Comparison of ENCODE assay signal across 1 cellular context in the genomic region with DNA sequence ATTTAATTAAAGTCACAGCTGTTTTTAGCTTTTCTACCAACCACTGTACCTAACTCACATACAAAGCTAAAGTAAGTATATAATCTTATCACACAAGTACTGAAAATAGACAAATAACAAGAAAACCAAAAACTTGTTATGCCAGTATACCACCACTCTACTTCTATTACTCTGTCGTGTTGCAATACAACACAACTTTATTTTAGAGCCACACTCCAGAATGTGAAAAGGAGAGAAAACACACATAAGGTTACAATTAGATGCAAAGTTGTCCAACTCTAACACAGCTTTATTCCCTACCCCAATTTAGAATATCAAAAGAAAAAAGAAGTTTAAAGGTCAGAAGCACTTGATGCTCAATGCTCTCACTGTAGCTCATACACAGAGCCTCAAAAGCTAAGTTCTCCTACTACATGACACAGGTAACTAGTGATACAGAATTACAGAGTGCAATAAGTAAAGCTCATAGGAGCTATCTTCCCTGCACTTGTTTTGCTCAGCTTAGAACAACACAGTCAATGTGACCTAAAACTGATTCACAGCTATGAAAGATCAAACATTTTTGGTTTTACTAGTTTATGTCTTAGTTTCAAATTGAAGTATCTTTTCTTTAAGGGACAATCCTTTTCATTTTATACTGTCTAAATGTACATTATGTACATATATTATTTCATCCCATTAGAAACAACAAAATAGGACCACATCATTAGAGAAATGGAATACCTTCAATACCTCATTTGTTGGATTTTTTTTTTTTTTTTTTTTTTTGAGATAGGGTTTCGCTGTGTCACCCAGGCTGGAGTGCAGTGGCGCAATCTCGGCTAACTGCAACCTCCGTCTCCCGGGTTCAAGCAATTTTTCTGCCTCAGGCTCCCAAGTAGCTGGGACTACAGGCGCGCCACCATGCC.
TF ChIP-seq lines count a peak whose summit lies in the region.

No MANE protein-coding gene starts in this region.

TF ChIP-seq in WTC11, 78 proteins besides CTCF, POLR2A, EP300 and RAD21 (continued from another document):
- TF ChIP-seq, protein P1, sequence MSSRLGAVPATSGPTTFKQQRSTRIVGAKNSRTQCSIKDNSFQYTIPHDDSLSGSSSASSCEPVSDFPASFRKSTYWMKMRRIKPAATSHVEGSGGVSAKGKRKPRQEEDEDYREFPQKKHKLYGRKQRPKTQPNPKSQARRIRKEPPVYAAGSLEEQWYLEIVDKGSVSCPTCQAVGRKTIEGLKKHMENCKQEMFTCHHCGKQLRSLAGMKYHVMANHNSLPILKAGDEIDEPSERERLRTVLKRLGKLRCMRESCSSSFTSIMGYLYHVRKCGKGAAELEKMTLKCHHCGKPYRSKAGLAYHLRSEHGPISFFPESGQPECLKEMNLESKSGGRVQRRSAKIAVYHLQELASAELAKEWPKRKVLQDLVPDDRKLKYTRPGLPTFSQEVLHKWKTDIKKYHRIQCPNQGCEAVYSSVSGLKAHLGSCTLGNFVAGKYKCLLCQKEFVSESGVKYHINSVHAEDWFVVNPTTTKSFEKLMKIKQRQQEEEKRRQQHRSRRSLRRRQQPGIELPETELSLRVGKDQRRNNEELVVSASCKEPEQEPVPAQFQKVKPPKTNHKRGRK (CRISPR knock-in tag; IDR thresholded peaks at IDR 0.05; ENCODE audit: borderline replicate concordance): no peak
